Comparison of ENCODE assay signal across 29 cellular contexts in genomic region chr14:56715938-56716337, GRCh38.
DNase-seq lines count a peak whose midpoint lies in the region; ATAC-seq, FAIRE-seq and TF ChIP-seq lines count a peak whose summit lies in the region.
"Had no signal": no experiment of that assay in that cellular context is flagged by ENCODE, and none has a peak within 500 bp of the region (broad histone marks: within the 10 kb centered on the region; RNA-seq: fewer than 3 reads in every experiment).

No MANE protein-coding gene starts in this region.

- H3K4me2 ChIP-seq in HepG2 (ENCODE audit: low read depth, low read length): no peak overlapping the region
- H3K4me2 ChIP-seq: A549; BLaER1 treated with 17β-estradiol and CSF1 and Interleukin-3, amounts not matched to agents 10 nM and 100 nM had no signal

- H3K9me3 ChIP-seq in HepG2 (ENCODE audit: low read length) (no peaks in the 10 kb centered on the region), right lobe of liver (no peaks in the 10 kb centered on the region), suprapubic skin (no peaks in the 10 kb centered on the region)
- H3K9me3 ChIP-seq: A549; BLaER1 treated with 17β-estradiol and CSF1 and Interleukin-3, amounts not matched to agents 10 nM and 100 nM; Caco-2; upper lobe of left lung had no signal

- BruUV-seq in HepG2 (replicated peaks; lab: Mats Ljungman, UMichigan): no TSS peak

- TF ChIP-seq CTCF in HepG2 (CRISPR knock-in tag; IDR thresholded peaks at IDR 0.05) (no peak), right lobe of liver (IDR thresholded peaks at IDR 0.05) (no peak), WTC11 (IDR thresholded peaks at IDR 0.05) (no peak), suprapubic skin (IDR thresholded peaks at IDR 0.05) (no peak)

- H3K4me3 ChIP-seq in HepG2 (replicated peaks in 1 of 3; ENCODE audit: insufficient read depth in 1 of 3, low read depth in 2 of 3, low read length in 3 of 3) (no peak overlapping the region), right lobe of liver (no peak overlapping the region), suprapubic skin (no peak overlapping the region)
- H3K4me3 ChIP-seq: A549; BLaER1 treated with 17β-estradiol and CSF1 and Interleukin-3, amounts not matched to agents 10 nM and 100 nM; upper lobe of left lung had no signal

- ATAC-seq in HepG2 (peak; percentile 31; the same call in 1 of the 3 replicates), right lobe of liver (no peak), WTC11 (peak; percentile 51; the same call in 1 of the 2 replicates)
- ATAC-seq: A549, esophagus mucosa, foreskin keratinocyte, left lobe of liver, Panc1, T-cell had no signal

- POLR2A ChIA-PET in HepG2 (lab: Yijun Ruan, JAX) (no interaction called here), WTC11 (lab: Charles Lee) (interaction anchor here (0.6 kb wide), 1 partner anchor 11 kb away, joined by 4 read pairs; no protein-coding TSS in a partner anchor)

- in situ Hi-C loops in HepG2 (cut with HindIII; ENCODE audit: extremely low pct_ligation_motif_present, low pct_unique_long_range_greater_than_20kb): no loop called here

- no peak for TF ChIP-seq POLR2A in HepG2 (IDR thresholded peaks at IDR 0.05; ENCODE audit: insufficient read depth in 1 of 2, low read depth in 2 of 2, low read length in 2 of 2)
- no peak for TF ChIP-seq POLR2A in right lobe of liver (IDR thresholded peaks at IDR 0.05)
- TF ChIP-seq POLR2A in suprapubic skin (IDR thresholded peaks at IDR 0.05): no peak

- H3K9ac ChIP-seq in HepG2 (ENCODE audit: insufficient read depth, low read depth, low read length): no peak overlapping the region
- H3K9ac ChIP-seq: BLaER1 treated with 17β-estradiol and CSF1 and Interleukin-3, amounts not matched to agents 10 nM and 100 nM had no signal

- H4K20me1 ChIP-seq in HepG2 (ENCODE audit: insufficient read depth, low read length): no peaks in the 10 kb centered on the region
- H4K20me1 ChIP-seq: BLaER1 treated with 17β-estradiol and CSF1 and Interleukin-3, amounts not matched to agents 10 nM and 100 nM had no signal

- H2AFZ ChIP-seq in HepG2 (ENCODE audit: low read length): no peak overlapping the region

- H3K27ac Mint-ChIP-seq in WTC11: no peak overlapping the region
- no peak overlapping the region for H3K27ac Mint-ChIP-seq in activated naive CD4-positive, alpha-beta T cell treated with anti-CD3 and anti-CD28 coated beads, Interleukin-2, amount 10 ng/mL, durations not matched to agents 7 days and 5 days
- H3K27ac Mint-ChIP-seq: activated T-cell treated with anti-CD3 and anti-CD28 coated beads, Interleukin-2, amount 50 U/mL, for 24 hours; T-cell had no signal

- peaks cover 0 to 4% of the 10 kb centered on the region in 2 experiments; a peak in 1 of 5 replicates for H3K27me3 ChIP-seq in HepG2 (ENCODE audit: control insufficient read depth in 1 of 2, insufficient read depth in 2 of 2, low read length in 2 of 2)
- no peaks in the 10 kb centered on the region for H3K27me3 ChIP-seq in right lobe of liver
- no peaks in the 10 kb centered on the region for H3K27me3 ChIP-seq in suprapubic skin
- H3K27me3 ChIP-seq: BLaER1 treated with 17β-estradiol and CSF1 and Interleukin-3, amounts not matched to agents 10 nM and 100 nM; brain microvascular endothelial cell; foreskin keratinocyte; upper lobe of left lung had no signal

- DNase-seq in HepG2 (ENCODE audit: low spot score) (no peak), right lobe of liver (no peak), NCI-H526 (lab: John Stamatoyannopoulos, UW) (peak; percentile 64 to 85), WTC11 (ENCODE audit: low spot score) (no peak), suprapubic skin (ENCODE audit: low spot score in 2 of 2) (no peak)
- no peak for DNase-seq in activated CD4-positive, alpha-beta T cell treated with anti-CD3 and anti-CD28 coated beads for 48 hours
- no peak for DNase-seq in activated naive CD4-positive, alpha-beta T cell treated with anti-CD3 and anti-CD28 coated beads, Interleukin-2, amount 10 ng/mL, durations not matched to agents 7 days and 5 days
- DNase-seq in activated CD4-positive, alpha-beta T cell treated with anti-CD3 and anti-CD28 coated beads, Interleukin-2, amount 50 U/mL, for 4 hours: no peak
- DNase-seq: activated CD8-positive, alpha-beta memory T cell treated with anti-CD3 and anti-CD28 coated beads for 24 hours; activated naive CD4-positive, alpha-beta T cell; activated T-cell treated with anti-CD3 and anti-CD28 coated beads, Interleukin-2, amount 50 U/mL, for 24 hours; brain microvascular endothelial cell; Caco-2; effector memory CD4-positive, alpha-beta T cell; foreskin keratinocyte; Kasumi-1; mesendoderm; NCI-H1930; NK-92 treated with Interleukin-12 subunit alpha and Interleukin-12 subunit beta, amount 100 ng/mL, for 24 hours; small intestine; stimulated activated CD4-positive, alpha-beta T cell treated with anti-CD3 and anti-CD28 coated beads, Interleukin-1b, Interleukin-23, amount 100 ng/mL, for 48 hours; T-cell; upper lobe of left lung had no signal

- H3K36me3 ChIP-seq in HepG2 (replicated peaks in 1 of 2; ENCODE audit: control insufficient read depth in 1 of 2, insufficient read depth in 2 of 2, low read length in 2 of 2): no peaks in the 10 kb centered on the region
- no peaks in the 10 kb centered on the region for H3K36me3 ChIP-seq in right lobe of liver
- H3K36me3 ChIP-seq in suprapubic skin: no peaks in the 10 kb centered on the region
- H3K36me3 ChIP-seq: BLaER1 treated with 17β-estradiol and CSF1 and Interleukin-3, amounts not matched to agents 10 nM and 100 nM; brain microvascular endothelial cell; upper lobe of left lung had no signal

- no peak for FAIRE-seq in HepG2 (lab: Jason Lieb, UNC)
- FAIRE-seq: A549, GM19239, small intestine had no signal

- TF ChIP-seq RAD21 in HepG2 (CRISPR knock-in tag; IDR thresholded peaks at IDR 0.05): no peak

- H3K4me3 Mint-ChIP-seq in WTC11: no peak overlapping the region
- no peak overlapping the region for H3K4me3 Mint-ChIP-seq in activated naive CD4-positive, alpha-beta T cell treated with anti-CD3 and anti-CD28 coated beads, Interleukin-2, amount 10 ng/mL, durations not matched to agents 7 days and 5 days
- H3K4me3 Mint-ChIP-seq: activated T-cell treated with anti-CD3 and anti-CD28 coated beads, Interleukin-2, amount 50 U/mL, for 24 hours; T-cell had no signal

- CTCF ChIA-PET in HepG2 (lab: Yijun Ruan, JAX; ENCODE audit: low intra/inter-chr PET ratio, low total read pairs) (no interaction called here), WTC11 (lab: Charles Lee) (interaction anchor here (1.4 to 1.5 kb wide), 2 partner anchors 14 to 336 kb away, joined by 3 read pairs; no protein-coding TSS in a partner anchor)
- CTCF ChIA-PET in activated naive CD4-positive, alpha-beta T cell treated with anti-CD3 and anti-CD28 coated beads, Interleukin-2, amount 10 ng/mL, durations not matched to agents 7 days and 5 days (lab: Charles Lee): no interaction called here

- whole genome bisulfite sequencing in HepG2 (ENCODE audit: low lambda C conversion rate): 21% methylated on average over 3 of the region's 4 CpGs
- WGBS in right lobe of liver (ENCODE audit: insufficient coverage, low coverage, low lambda C conversion rate, missing lambda C conversion rate): 41% methylated on average over 4 of the region's 4 CpGs
- 61% methylated on average over 3 of the region's 4 CpGs for WGBS in suprapubic skin

- H3K9me3 Mint-ChIP-seq in WTC11: no peaks in the 10 kb centered on the region
- H3K9me3 Mint-ChIP-seq in activated naive CD4-positive, alpha-beta T cell treated with anti-CD3 and anti-CD28 coated beads, Interleukin-2, amount 10 ng/mL, durations not matched to agents 7 days and 5 days: no peaks in the 10 kb centered on the region
- H3K9me3 Mint-ChIP-seq: activated T-cell treated with anti-CD3 and anti-CD28 coated beads, Interleukin-2, amount 50 U/mL, for 24 hours; T-cell had no signal

- peaks cover 28% of the 10 kb centered on the region for H3K4me1 Mint-ChIP-seq in WTC11
- H3K4me1 Mint-ChIP-seq in activated naive CD4-positive, alpha-beta T cell treated with anti-CD3 and anti-CD28 coated beads, Interleukin-2, amount 10 ng/mL, durations not matched to agents 7 days and 5 days: no peaks in the 10 kb centered on the region
- H3K4me1 Mint-ChIP-seq: T-cell had no signal

- H3K36me3 Mint-ChIP-seq in WTC11: no peaks in the 10 kb centered on the region
- H3K36me3 Mint-ChIP-seq in activated naive CD4-positive, alpha-beta T cell treated with anti-CD3 and anti-CD28 coated beads, Interleukin-2, amount 10 ng/mL, durations not matched to agents 7 days and 5 days: no peaks in the 10 kb centered on the region
- H3K36me3 Mint-ChIP-seq: T-cell had no signal

- TF ChIP-seq EP300 in HepG2 (IDR thresholded peaks at IDR 0.05; ENCODE audit: low read depth in 2 of 2, low read length in 2 of 2) (no peak), HepG2 (CRISPR knock-in tag; IDR thresholded peaks at IDR 0.05; ENCODE audit: borderline replicate concordance) (no peak), suprapubic skin (IDR thresholded peaks at IDR 0.05) (no peak)

- no peaks in the 10 kb centered on the region for H3K79me2 ChIP-seq in HepG2 (ENCODE audit: insufficient read depth, low read length)

- intact Hi-C loops in HepG2 (cut with micrococcal nuclease; ENCODE audit: unreplicated experiment): no loop called here
- intact Hi-C loops in right lobe of liver (cut with DNase I): no loop called here

- H3K27ac ChIP-seq in HepG2 (ENCODE audit: extremely low read length, insufficient read depth, low read length): no peak overlapping the region
- H3K27ac ChIP-seq in right lobe of liver: no peak overlapping the region
- no peak overlapping the region for H3K27ac ChIP-seq in suprapubic skin
- H3K27ac ChIP-seq: A549; BLaER1 treated with 17β-estradiol and CSF1 and Interleukin-3, amounts not matched to agents 10 nM and 100 nM; brain microvascular endothelial cell; foreskin keratinocyte; upper lobe of left lung had no signal

- peaks cover 13% of the 10 kb centered on the region for H3K4me1 ChIP-seq in HepG2 (ENCODE audit: insufficient read depth, low read length)
- no peaks in the 10 kb centered on the region for H3K4me1 ChIP-seq in right lobe of liver
- no peaks in the 10 kb centered on the region for H3K4me1 ChIP-seq in suprapubic skin
- H3K4me1 ChIP-seq: A549; BLaER1 treated with 17β-estradiol and CSF1 and Interleukin-3, amounts not matched to agents 10 nM and 100 nM; Caco-2; foreskin keratinocyte; upper lobe of left lung had no signal

- no peaks in the 10 kb centered on the region; the same call in 1 of the 2 replicates for H3K27me3 Mint-ChIP-seq in WTC11 (ENCODE audit: low read depth)
- H3K27me3 Mint-ChIP-seq in activated naive CD4-positive, alpha-beta T cell treated with anti-CD3 and anti-CD28 coated beads, Interleukin-2, amount 10 ng/mL, durations not matched to agents 7 days and 5 days: peaks cover 5% of the 10 kb centered on the region

TF ChIP-seq in HepG2, 621 proteins besides CTCF, POLR2A, EP300 and RAD21 (continues in another document):
- TF ChIP-seq ZNF652 (CRISPR knock-in tag; IDR thresholded peaks at IDR 0.05; ENCODE audit: borderline replicate concordance, low read depth): no peak
- TF ChIP-seq ZNF614 (CRISPR knock-in tag; IDR thresholded peaks at IDR 0.05; ENCODE audit: borderline replicate concordance): no peak
- no peak for TF ChIP-seq ZBTB3 (CRISPR knock-in tag; IDR thresholded peaks at IDR 0.05; ENCODE audit: borderline replicate concordance, low read depth)

TF ChIP-seq in WTC11, 78 proteins besides CTCF, POLR2A, EP300 and RAD21 (continues in another document):
- no peak for TF ChIP-seq ETV6 (CRISPR knock-in tag; IDR thresholded peaks at IDR 0.05)
- no peak for TF ChIP-seq ESRRA (CRISPR knock-in tag; IDR thresholded peaks at IDR 0.05; ENCODE audit: borderline replicate concordance)

Comparison
In these comparisons a context has a peak if more than half of its experiments do, and no peak if none do; other contexts are left out.
1. ATAC-seq: peak in HepG2 (single experiment) and WTC11 (single experiment); none in right lobe of liver (0 of 4).
2. DNase-seq: peak in NCI-H526 (2 of 2); none in HepG2 (single experiment), right lobe of liver (0 of 3), WTC11 (single experiment), suprapubic skin (0 of 2), activated CD4-positive, alpha-beta T cell treated with anti-CD3 and anti-CD28 coated beads for 48 hours (single experiment), activated naive CD4-positive, alpha-beta T cell treated with anti-CD3 and anti-CD28 coated beads, Interleukin-2, amount 10 ng/mL, durations not matched to agents 7 days and 5 days (single experiment) and activated CD4-positive, alpha-beta T cell treated with anti-CD3 and anti-CD28 coated beads, Interleukin-2, amount 50 U/mL, for 4 hours (0 of 2).